1 cellular context compared by ENCODE assay signal in genomic region chr1:192108143-192108542, GRCh38.
TF ChIP-seq lines count a peak whose summit lies in the region.

No MANE protein-coding gene starts in this region.

TF ChIP-seq in K562, 482 proteins besides CTCF, POLR2A, EP300 and RAD21 (continued from another document and continues in another):
- TF ChIP-seq ATF2 (CRISPR knock-in tag; IDR thresholded peaks at IDR 0.05), result no peak
- TF ChIP-seq ZNF655 (CRISPR knock-in tag; IDR thresholded peaks at IDR 0.05), result no peak
- no peak for TF ChIP-seq SRSF9 (IDR thresholded peaks at IDR 0.05; ENCODE audit: borderline replicate concordance, low read depth, low read length)
- no peak for TF ChIP-seq ZNF764 (CRISPR knock-in tag; IDR thresholded peaks at IDR 0.05; ENCODE audit: low read depth)
- no peak for TF ChIP-seq SMAD1 (IDR thresholded peaks at IDR 0.05; ENCODE audit: low read depth, low read length, partially characterized antibody)
- peak; percentile 80 for TF ChIP-seq NFIC (IDR thresholded peaks at IDR 0.05)
- no peak for TF ChIP-seq HSF4 (CRISPR knock-in tag; IDR thresholded peaks at IDR 0.05; ENCODE audit: borderline replicate concordance)
- no peak for TF ChIP-seq HNRNPL (IDR thresholded peaks at IDR 0.05; ENCODE audit: low read depth, low read length)
- no peak for TF ChIP-seq KDM4B (IDR thresholded peaks at IDR 0.05; ENCODE audit: borderline replicate concordance in 2 of 2, low read depth in 1 of 2)
- TF ChIP-seq GABPB2 (CRISPR knock-in tag; conservative IDR thresholded peaks at IDR 0.05), result no peak
- TF ChIP-seq XRCC4 (IDR thresholded peaks at IDR 0.05; ENCODE audit: extremely low read depth, insufficient read depth, insufficient read length), result no peak
- TF ChIP-seq CC2D1A (IDR thresholded peaks at IDR 0.05), result peak; percentile 83; the same call in 1 of the 2 replicates
- TF ChIP-seq SMARCA4 (IDR thresholded peaks at IDR 0.05), result peak; percentile 88
- peak; percentile 97 for TF ChIP-seq TCF3 (CRISPR knock-in tag; IDR thresholded peaks at IDR 0.05)
- TF ChIP-seq ZNF384 (IDR thresholded peaks at IDR 0.05; ENCODE audit: low read depth, low read length), result no peak
- TF ChIP-seq KDM1A (IDR thresholded peaks at IDR 0.05), result peak in 1 of 2 experiments; percentile 71; a peak in 2 of 4 replicates
- TF ChIP-seq DDX20 (tag; IDR thresholded peaks at IDR 0.05; ENCODE audit: low read depth), result no peak
- no peak for TF ChIP-seq KLF13 (tag; IDR thresholded peaks at IDR 0.05; ENCODE audit: borderline replicate concordance, low read depth)
- TF ChIP-seq NONO (IDR thresholded peaks at IDR 0.05; ENCODE audit: low read depth in 2 of 2, low read length in 1 of 2), result no peak
- TF ChIP-seq ATF1 (CRISPR knock-in tag; IDR thresholded peaks at IDR 0.05), result no peak
- no peak for TF ChIP-seq ATF1 (tag; IDR thresholded peaks at IDR 0.05)
- no peak for TF ChIP-seq ZSCAN32 (CRISPR knock-in tag; IDR thresholded peaks at IDR 0.05)
- peak; percentile 89 for TF ChIP-seq DPF2 (IDR thresholded peaks at IDR 0.05)
- TF ChIP-seq TAF1 (IDR thresholded peaks at IDR 0.05; ENCODE audit: control insufficient read depth, extremely low read depth, insufficient read depth, low read length, severe bottlenecking), result peak; percentile 46
- no peak for TF ChIP-seq THRA (IDR thresholded peaks at IDR 0.05)
- TF ChIP-seq ZNF175 (CRISPR knock-in tag; IDR thresholded peaks at IDR 0.05; ENCODE audit: low read depth), result no peak
- no peak for TF ChIP-seq SLC30A9 (CRISPR knock-in tag; IDR thresholded peaks at IDR 0.05)
- no peak for TF ChIP-seq ZNF280A (IDR thresholded peaks at IDR 0.05; ENCODE audit: low read depth, partially characterized antibody)
- TF ChIP-seq SMARCE1 (IDR thresholded peaks at IDR 0.05), result peak; percentile 57; the same call in 1 of the 2 replicates
- 0 out of 2 replicates have a peak, but pooled peaks have one; percentile 25 for TF ChIP-seq HMBOX1 (IDR thresholded peaks at IDR 0.05)
- TF ChIP-seq ZNF274 (IDR thresholded peaks at IDR 0.05; ENCODE audit: borderline replicate concordance, low read depth, low read length), result no peak
- TF ChIP-seq SOX6 (IDR thresholded peaks at IDR 0.05), result peak; percentile 78
- no peak for TF ChIP-seq PCBP2 (IDR thresholded peaks at IDR 0.05; ENCODE audit: low read depth, low read length, poor library complexity, severe bottlenecking)
- TF ChIP-seq PTBP1 (IDR thresholded peaks at IDR 0.05; ENCODE audit: low read depth, low read length), result no peak
- no peak for TF ChIP-seq SAFB (IDR thresholded peaks at IDR 0.05; ENCODE audit: borderline replicate concordance, low read depth, low read length)
- TF ChIP-seq ZNF609 (CRISPR knock-in tag; IDR thresholded peaks at IDR 0.05; ENCODE audit: borderline replicate concordance), result no peak
- TF ChIP-seq SREBF2 (CRISPR knock-in tag; IDR thresholded peaks at IDR 0.05), result no peak
- peak; percentile 49; the same call in 1 of the 2 replicates for TF ChIP-seq SMARCC2 (IDR thresholded peaks at IDR 0.05; ENCODE audit: low read depth)
- no peak for TF ChIP-seq MCM7 (IDR thresholded peaks at IDR 0.05)
- no peak for TF ChIP-seq TSC22D4 (tag; IDR thresholded peaks at IDR 0.05)
- TF ChIP-seq ZBED1 (IDR thresholded peaks at IDR 0.05), result no peak
- TF ChIP-seq POLR2AphosphoS5 (IDR thresholded peaks at IDR 0.05; ENCODE audit: control insufficient read depth, insufficient read depth, low read depth, low read length), result peak; percentile 93
- no peak for TF ChIP-seq TCF15 (CRISPR knock-in tag; IDR thresholded peaks at IDR 0.05)
- TF ChIP-seq SNAPC5 (CRISPR knock-in tag; IDR thresholded peaks at IDR 0.05), result no peak
- TF ChIP-seq NFIX (CRISPR knock-in tag; IDR thresholded peaks at IDR 0.05; ENCODE audit: low read depth), result no peak
- no peak for TF ChIP-seq MECOM (CRISPR knock-in tag; IDR thresholded peaks at IDR 0.05)
- peak; percentile 88 for TF ChIP-seq CBFA2T2 (conservative IDR thresholded peaks at IDR 0.05)
- TF ChIP-seq NR2C1 (IDR thresholded peaks at IDR 0.05), result no peak
- TF ChIP-seq NR2C1 (tag; IDR thresholded peaks at IDR 0.05), result no peak
- peak; percentile 55; the same call in 1 of the 2 replicates for TF ChIP-seq CREB1 (IDR thresholded peaks at IDR 0.05)
- no peak for TF ChIP-seq CREB1 (CRISPR knock-in tag; IDR thresholded peaks at IDR 0.05)
- TF ChIP-seq NFRKB (IDR thresholded peaks at IDR 0.05; ENCODE audit: low read depth), result no peak
- TF ChIP-seq MTA2 (IDR thresholded peaks at IDR 0.05; ENCODE audit: low read depth), result peak; percentile 75
- no peak for TF ChIP-seq GABPA (tag; conservative IDR thresholded peaks at IDR 0.05; ENCODE audit: low read depth)
- no peak for TF ChIP-seq CEBPZ (IDR thresholded peaks at IDR 0.05; ENCODE audit: borderline replicate concordance, low read depth, low read length)
- no peak for TF ChIP-seq CGGBP1 (CRISPR knock-in tag; IDR thresholded peaks at IDR 0.05)
- no peak for TF ChIP-seq CAMTA2 (CRISPR knock-in tag; conservative IDR thresholded peaks at IDR 0.05)
- no peak for TF ChIP-seq JUN (IDR thresholded peaks at IDR 0.05; ENCODE audit: borderline replicate concordance, low read depth, low read length)
- no peak for TF ChIP-seq JUN (CRISPR knock-in tag; IDR thresholded peaks at IDR 0.05; ENCODE audit: borderline replicate concordance)
- no peak for TF ChIP-seq NBN (IDR thresholded peaks at IDR 0.05; ENCODE audit: low read depth)
- TF ChIP-seq ARNT (IDR thresholded peaks at IDR 0.05), result peak in 1 of 2 experiments; percentile 47; a peak in 1 of 4 replicates
- no peak for TF ChIP-seq EHMT2 (IDR thresholded peaks at IDR 0.05)
- TF ChIP-seq ZNF780A (CRISPR knock-in tag; IDR thresholded peaks at IDR 0.05), result no peak
